In the genomic region with DNA sequence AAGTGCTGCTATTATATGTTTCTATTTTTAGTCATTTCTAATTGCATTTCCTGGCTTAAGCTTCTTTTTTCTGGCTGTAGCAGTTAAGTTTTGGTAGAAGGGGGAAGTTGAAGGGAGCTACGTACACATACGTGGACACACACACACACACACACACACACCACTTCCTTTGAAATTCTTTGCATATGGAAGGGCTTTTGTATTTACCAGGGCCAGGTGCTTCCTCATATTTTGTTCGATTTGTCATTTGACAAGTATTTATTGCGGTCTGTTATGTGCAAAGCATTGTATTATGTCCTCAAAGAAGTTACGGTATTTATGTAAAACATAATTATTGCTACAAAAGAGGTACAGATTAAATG, we compare ENCODE assay signal across 10 cellular contexts.
DNase-seq lines count a peak whose midpoint lies in the region; ATAC-seq and TF ChIP-seq lines count a peak whose summit lies in the region.
"Had no signal": no experiment of that assay in that cellular context is flagged by ENCODE, and none has a peak within 500 bp of the region (broad histone marks: within the 10 kb centered on the region; RNA-seq: fewer than 3 reads in every experiment).

No MANE protein-coding gene starts in this region.

- H3F3A ChIP-seq in PC-9 (ENCODE audit: insufficient read depth, low read depth) = peaks cover 37% of the 10 kb centered on the region
- H3F3A ChIP-seq in smooth muscle cell (ENCODE audit: low read depth) = peaks cover 4% of the 10 kb centered on the region

- TF ChIP-seq POLR2A in esophagus squamous epithelium (IDR thresholded peaks at IDR 0.05) (no peak), gastrocnemius medialis (IDR thresholded peaks at IDR 0.05) (no peak)

- no peaks in the 10 kb centered on the region; the same call in 1 of the 2 replicates for H3K9me2 ChIP-seq in PC-9 (ENCODE audit: insufficient read depth)

- no peak for ATAC-seq in gastrocnemius medialis
- ATAC-seq in GM21786 (IDR thresholded peaks at IDR 0.05; ENCODE audit: unreplicated experiment) = no peak

- CTCF ChIA-PET in PC-9 (lab: Charles Lee) = interaction anchor here (1.1 kb wide), 1 partner anchor 19 kb away, joined by 5 read pairs; no protein-coding TSS in a partner anchor

- H3K9ac ChIP-seq in smooth muscle cell (ENCODE audit: low read depth) = no peak overlapping the region

- POLR2A ChIA-PET in PC-9 (lab: Charles Lee; ENCODE audit: unreplicated experiment) = interaction anchor here (0.5 kb wide), 2 partner anchors 14 to 23 kb away, joined by 3 to 10 read pairs; no protein-coding TSS in a partner anchor

- no peaks in the 10 kb centered on the region for H3K27me3 ChIP-seq in PC-9 (ENCODE audit: insufficient read depth, low read depth)
- no peaks in the 10 kb centered on the region for H3K27me3 ChIP-seq in esophagus squamous epithelium
- H3K27me3 ChIP-seq in smooth muscle cell (ENCODE audit: low read depth) = no peaks in the 10 kb centered on the region
- H3K27me3 ChIP-seq in gastrocnemius medialis = no peaks in the 10 kb centered on the region

- peak overlapping the region; percentile 3; the same call in 1 of the 2 replicates for H3K4me3 ChIP-seq in PC-9
- no peak overlapping the region for H3K4me3 ChIP-seq in esophagus squamous epithelium
- no peak overlapping the region for H3K4me3 ChIP-seq in smooth muscle cell
- H3K4me3 ChIP-seq in gastrocnemius medialis = no peak overlapping the region

- H3K27ac ChIP-seq in PC-9 (peak overlapping the region; percentile 93), esophagus squamous epithelium (peak overlapping the region; percentile 68 to 80 (median 76)), smooth muscle cell (ENCODE audit: low read depth) (peak overlapping the region; percentile 82), gastrocnemius medialis (peak overlapping the region in 1 of 4 donors; percentile 19)

- H3K79me2 ChIP-seq in PC-9 (ENCODE audit: low read depth) (no peaks in the 10 kb centered on the region), smooth muscle cell (ENCODE audit: low read depth) (no peaks in the 10 kb centered on the region)

- in situ Hi-C loops in gastrocnemius medialis (cut with MboI; ENCODE audit: low sequenced_read_pairs in 4 of 4) = no loop called here

- no peak for TF ChIP-seq CTCF in PC-9 (conservative IDR thresholded peaks at IDR 0.05)
- TF ChIP-seq CTCF in esophagus squamous epithelium (IDR thresholded peaks at IDR 0.05) = no peak
- TF ChIP-seq CTCF in smooth muscle cell (IDR thresholded peaks at IDR 0.05; ENCODE audit: borderline replicate concordance, insufficient read depth, poor library complexity, severe bottlenecking) = no peak
- no peak for TF ChIP-seq CTCF in gastrocnemius medialis (IDR thresholded peaks at IDR 0.05 in 4 of 5, conservative IDR thresholded peaks at IDR 0.05 in 1 of 5)

- H3K36me3 ChIP-seq in PC-9 (ENCODE audit: low read depth) = peaks cover 31% of the 10 kb centered on the region
- H3K36me3 ChIP-seq in esophagus squamous epithelium = peaks cover 4 to 79% (median 7%) of the 10 kb centered on the region in 3 donors
- H3K36me3 ChIP-seq in smooth muscle cell (ENCODE audit: low read depth) = no peaks in the 10 kb centered on the region
- H3K36me3 ChIP-seq in gastrocnemius medialis = no peaks in the 10 kb centered on the region

- H2AFZ ChIP-seq in PC-9 (no peak overlapping the region), smooth muscle cell (ENCODE audit: low read depth) (no peak overlapping the region)

- intact Hi-C loops in PC-9 (cut with micrococcal nuclease; ENCODE audit: unreplicated experiment) (loop anchor here (2.0 kb wide), 1 partner anchor 34 kb away; no protein-coding TSS in a partner anchor), esophagus squamous epithelium (cut with DNase I) (no loop called here), gastrocnemius medialis (cut with DNase I; ENCODE audit: low total_unique reads) (no loop called here)

- peak; percentile 45 for DNase-seq in NCI-H82 (lab: John Stamatoyannopoulos, UW)
- no peak for DNase-seq in NCI-H82 treated with DMSO at 0.1 percent for 48 hours (lab: John Stamatoyannopoulos, UW; ENCODE audit: unreplicated experiment)
- peak; percentile 46 to 85 for DNase-seq in PC-9
- no peak for DNase-seq in esophagus squamous epithelium (lab: John Stamatoyannopoulos, UW)
- DNase-seq in smooth muscle cell (lab: John Stamatoyannopoulos, UW; ENCODE audit: unreplicated experiment) = no peak
- no peak for DNase-seq in NCI-H2196 (lab: John Stamatoyannopoulos, UW; ENCODE audit: unreplicated experiment)
- no peak for DNase-seq in gastrocnemius medialis
- DNase-seq: activated T-cell treated with anti-CD3 and anti-CD28 coated beads, Interleukin-2, amount 50 U/mL, for 4 hours; NCI-H1694 treated with DMSO at 0.1 percent for 48 hours had no signal

- BruUV-seq in PC-9 (replicated peaks; lab: Mats Ljungman, UMichigan) = no TSS peak

- no peaks in the 10 kb centered on the region for H4K20me1 ChIP-seq in PC-9 (ENCODE audit: insufficient read depth)
- no peaks in the 10 kb centered on the region for H4K20me1 ChIP-seq in smooth muscle cell (ENCODE audit: low read depth)

- H3K9me3 ChIP-seq in PC-9 (ENCODE audit: insufficient read depth, low read depth) = no peaks in the 10 kb centered on the region; the same call in 1 of the 2 replicates
- H3K9me3 ChIP-seq in esophagus squamous epithelium = no peaks in the 10 kb centered on the region
- H3K9me3 ChIP-seq in smooth muscle cell (replicated peaks; ENCODE audit: low read depth) = no peaks in the 10 kb centered on the region
- H3K9me3 ChIP-seq in gastrocnemius medialis = no peaks in the 10 kb centered on the region

- H3K4me2 ChIP-seq in PC-9 = peak overlapping the region; percentile 63
- no peak overlapping the region for H3K4me2 ChIP-seq in smooth muscle cell

- H3K4me1 ChIP-seq in PC-9 (replicated peaks; ENCODE audit: insufficient read depth) (peaks cover 31% of the 10 kb centered on the region), esophagus squamous epithelium (peaks cover 0 to 47% (median 28%) of the 10 kb centered on the region in 3 donors), smooth muscle cell (ENCODE audit: low read depth) (peaks cover 13% of the 10 kb centered on the region), gastrocnemius medialis (peaks cover 0 to 6% of the 10 kb centered on the region in 2 donors)

- 15% methylated on average over 5 of the region's 5 CpGs for WGBS in esophagus squamous epithelium, 2 donors
- 49% methylated on average over 5 of the region's 5 CpGs for WGBS in smooth muscle cell (ENCODE audit: low lambda C conversion rate)

Comparison
In these comparisons a context has a peak if more than half of its experiments do, and no peak if none do; other contexts are left out.
1. DNase-seq: peak in NCI-H82 (single experiment) and PC-9 (2 of 2); none in NCI-H82 treated with DMSO at 0.1 percent for 48 hours (single experiment), esophagus squamous epithelium (single experiment), smooth muscle cell (single experiment), NCI-H2196 (single experiment) and gastrocnemius medialis (0 of 2).